In the genomic region with DNA sequence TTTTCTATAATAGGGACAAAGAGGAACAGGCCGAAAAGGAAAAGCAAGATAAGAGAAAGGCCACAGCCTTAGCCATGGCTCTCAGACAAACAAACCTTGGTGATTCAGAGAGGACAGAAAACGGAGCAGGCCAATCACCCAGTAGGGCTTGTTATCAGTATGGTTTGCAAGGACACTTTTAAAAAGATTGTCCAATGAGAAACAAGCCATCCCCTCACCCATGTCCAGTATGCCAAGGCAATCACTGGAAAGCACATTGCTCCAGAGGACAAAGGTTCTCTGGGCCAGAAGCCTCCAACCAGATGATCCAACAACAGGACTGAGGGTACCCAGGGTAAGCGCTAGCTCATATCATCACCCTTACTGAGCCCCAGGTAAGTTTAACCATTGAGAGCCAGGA, we compare ENCODE assay signal across 1 cellular context.
TF ChIP-seq lines count a peak whose summit lies in the region.

No MANE protein-coding gene starts in this region.

TF ChIP-seq in HepG2, 621 proteins besides CTCF, POLR2A, EP300 and RAD21 (continued from another document):
- TF ChIP-seq, protein P1, sequence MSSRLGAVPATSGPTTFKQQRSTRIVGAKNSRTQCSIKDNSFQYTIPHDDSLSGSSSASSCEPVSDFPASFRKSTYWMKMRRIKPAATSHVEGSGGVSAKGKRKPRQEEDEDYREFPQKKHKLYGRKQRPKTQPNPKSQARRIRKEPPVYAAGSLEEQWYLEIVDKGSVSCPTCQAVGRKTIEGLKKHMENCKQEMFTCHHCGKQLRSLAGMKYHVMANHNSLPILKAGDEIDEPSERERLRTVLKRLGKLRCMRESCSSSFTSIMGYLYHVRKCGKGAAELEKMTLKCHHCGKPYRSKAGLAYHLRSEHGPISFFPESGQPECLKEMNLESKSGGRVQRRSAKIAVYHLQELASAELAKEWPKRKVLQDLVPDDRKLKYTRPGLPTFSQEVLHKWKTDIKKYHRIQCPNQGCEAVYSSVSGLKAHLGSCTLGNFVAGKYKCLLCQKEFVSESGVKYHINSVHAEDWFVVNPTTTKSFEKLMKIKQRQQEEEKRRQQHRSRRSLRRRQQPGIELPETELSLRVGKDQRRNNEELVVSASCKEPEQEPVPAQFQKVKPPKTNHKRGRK (CRISPR knock-in tag; IDR thresholded peaks at IDR 0.05) = no peak
- TF ChIP-seq ZNF335 (CRISPR knock-in tag; IDR thresholded peaks at IDR 0.05) (no peak), MYNN (CRISPR knock-in tag; IDR thresholded peaks at IDR 0.05; ENCODE audit: low read depth) (no peak), ZNF33B (CRISPR knock-in tag; IDR thresholded peaks at IDR 0.05) (no peak), ZNF709 (CRISPR knock-in tag; IDR thresholded peaks at IDR 0.05) (no peak), JUND (CRISPR knock-in tag; IDR thresholded peaks at IDR 0.05) (no peak), ZNF143 (CRISPR knock-in tag; IDR thresholded peaks at IDR 0.05) (no peak), ZNF24 (IDR thresholded peaks at IDR 0.05) (no peak)
- TF ChIP-seq, protein P2, sequence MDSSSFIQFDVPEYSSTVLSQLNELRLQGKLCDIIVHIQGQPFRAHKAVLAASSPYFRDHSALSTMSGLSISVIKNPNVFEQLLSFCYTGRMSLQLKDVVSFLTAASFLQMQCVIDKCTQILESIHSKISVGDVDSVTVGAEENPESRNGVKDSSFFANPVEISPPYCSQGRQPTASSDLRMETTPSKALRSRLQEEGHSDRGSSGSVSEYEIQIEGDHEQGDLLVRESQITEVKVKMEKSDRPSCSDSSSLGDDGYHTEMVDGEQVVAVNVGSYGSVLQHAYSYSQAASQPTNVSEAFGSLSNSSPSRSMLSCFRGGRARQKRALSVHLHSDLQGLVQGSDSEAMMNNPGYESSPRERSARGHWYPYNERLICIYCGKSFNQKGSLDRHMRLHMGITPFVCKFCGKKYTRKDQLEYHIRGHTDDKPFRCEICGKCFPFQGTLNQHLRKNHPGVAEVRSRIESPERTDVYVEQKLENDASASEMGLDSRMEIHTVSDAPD (CRISPR knock-in tag; IDR thresholded peaks at IDR 0.05) = no peak
